In the genomic region with DNA sequence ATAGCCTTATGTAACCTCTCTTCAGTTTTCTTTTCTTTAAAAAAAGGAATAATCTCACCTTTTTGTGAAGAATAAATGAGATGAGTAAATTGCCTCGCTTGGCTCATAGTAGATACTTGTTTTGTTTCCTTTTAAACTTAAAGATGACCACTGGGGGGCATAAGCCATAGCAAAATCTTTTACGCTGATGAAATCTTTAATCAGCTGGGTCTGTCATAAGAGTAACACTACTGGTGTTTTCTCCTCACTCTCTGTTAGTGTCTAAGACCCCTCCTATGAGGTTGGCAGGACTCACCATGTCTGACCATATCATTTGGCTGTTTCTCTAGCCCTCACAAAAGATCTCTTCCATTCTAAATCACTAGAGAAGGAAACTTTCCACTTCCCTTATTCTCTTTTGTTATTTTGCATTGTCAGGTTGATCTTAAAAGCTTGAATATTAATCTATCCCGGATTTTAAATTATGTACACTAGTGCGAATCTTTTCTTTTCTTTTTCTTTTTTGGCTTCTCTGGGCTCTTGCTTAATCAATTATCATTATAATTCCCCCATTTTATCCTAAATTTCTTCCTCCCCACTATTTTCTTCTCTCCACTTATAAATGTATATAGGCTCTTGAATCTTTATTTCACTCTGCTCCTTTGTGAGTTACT, we compare ENCODE assay signal across 8 cellular contexts. TPM values are rescaled to one million over a fixed set of nuclear protein-coding genes. Genes with fewer than 3 reads are reported as not detected.
DNase-seq lines count a peak whose midpoint lies in the region; ATAC-seq and TF ChIP-seq lines count a peak whose summit lies in the region.

No MANE protein-coding gene starts in this region.

- H3K27ac Mint-ChIP-seq in activated CD8-positive, alpha-beta T cell treated with anti-CD3 and anti-CD28 coated beads, Interleukin-2, amount 10 ng/mL, durations not matched to agents 7 days and 5 days = peak overlapping the region; percentile 75

- H3K36me3 Mint-ChIP-seq in activated CD8-positive, alpha-beta T cell treated with anti-CD3 and anti-CD28 coated beads, Interleukin-2, amount 10 ng/mL, durations not matched to agents 7 days and 5 days (ENCODE audit: low read depth) = peaks cover 4% of the 10 kb centered on the region

- no peak overlapping the region for H3K23ac ChIP-seq in neuronal stem cell (ENCODE audit: low read depth, low read length, poor library complexity)

- DNase-seq in GM06990 (ENCODE audit: extremely low read depth, insufficient read length) (no peak), HL-60 (ENCODE audit: low read depth in 1 of 2, low spot score in 1 of 2) (peak in 1 of 2 experiments; percentile 24), left lung (no peak), NCI-H2029 (lab: John Stamatoyannopoulos, UW) (no peak), NCI-H187 (lab: John Stamatoyannopoulos, UW) (no peak), neuronal stem cell (ENCODE audit: low spot score) (no peak)
- no peak for DNase-seq in activated CD8-positive, alpha-beta T cell treated with anti-CD3 and anti-CD28 coated beads, Interleukin-2, amount 10 ng/mL, durations not matched to agents 7 days and 5 days

- TF ChIP-seq CTCF in GM06990 (IDR thresholded peaks at IDR 0.05; ENCODE audit: insufficient read depth, low read length, poor library complexity, severe bottlenecking) (peak; percentile 39), HL-60 (IDR thresholded peaks at IDR 0.05; ENCODE audit: insufficient read depth, low read length) (peak; percentile 7), left lung (IDR thresholded peaks at IDR 0.05) (peak in 1 of 2 donors; percentile 20)

- H3K4me1 ChIP-seq in left lung (peaks cover 0 to 18% of the 10 kb centered on the region in 2 donors), neuronal stem cell (ENCODE audit: control insufficient read depth in 2 of 2, insufficient read depth in 1 of 2, low read depth in 1 of 2, low read length in 2 of 2) (no peaks in the 10 kb centered on the region)

- H3K14ac ChIP-seq in neuronal stem cell (ENCODE audit: low read length) = no peak overlapping the region

- CTCF ChIA-PET in activated CD8-positive, alpha-beta T cell treated with anti-CD3 and anti-CD28 coated beads, Interleukin-2, amount 10 ng/mL, durations not matched to agents 7 days and 5 days (lab: Charles Lee) = interaction anchor here (0.7 to 3.9 kb wide), 25 partner anchors 9 to 366 kb away, joined by 3 to 102 read pairs (median 5); a partner anchor contains a TSS

- H3K79me1 ChIP-seq in neuronal stem cell (ENCODE audit: low read depth, low read length) = no peaks in the 10 kb centered on the region

- POLR2A ChIA-PET in activated CD8-positive, alpha-beta T cell treated with anti-CD3 and anti-CD28 coated beads, Interleukin-2, amount 10 ng/mL, durations not matched to agents 7 days and 5 days (lab: Charles Lee) = interaction anchor here (0.6 to 2.2 kb wide), 5 partner anchors 19 to 43 kb away, joined by 3 to 14 read pairs (median 5); a partner anchor contains a TSS

- intact Hi-C loops in left lung (cut with DNase I) = no loop called here

- H4K91ac ChIP-seq in neuronal stem cell (ENCODE audit: low read depth, low read length, poor library complexity) = no peak overlapping the region

- H2AK5ac ChIP-seq in neuronal stem cell (ENCODE audit: low read depth, low read length) = no peak overlapping the region

- H2BK120ac ChIP-seq in neuronal stem cell (ENCODE audit: low read depth, low read length) = no peak overlapping the region

- H3K4me3 Mint-ChIP-seq in activated CD8-positive, alpha-beta T cell treated with anti-CD3 and anti-CD28 coated beads, Interleukin-2, amount 10 ng/mL, durations not matched to agents 7 days and 5 days = no peak overlapping the region

- no peak overlapping the region for H3K4me2 ChIP-seq in neuronal stem cell (ENCODE audit: insufficient read depth, low read length, poor library complexity, severe bottlenecking)

- H3K9ac ChIP-seq in neuronal stem cell (ENCODE audit: low read depth, low read length, poor library complexity) = no peak overlapping the region

- no peak overlapping the region for H3K4ac ChIP-seq in neuronal stem cell (ENCODE audit: low read length)

- H3K18ac ChIP-seq in neuronal stem cell (ENCODE audit: low read length) = no peak overlapping the region

- H3K27me3 ChIP-seq in GM06990 (replicated peaks; ENCODE audit: control insufficient read depth, insufficient read depth, low read length) = no peaks in the 10 kb centered on the region
- H3K27me3 ChIP-seq in HL-60 (ENCODE audit: insufficient read depth, poor library complexity, severe bottlenecking) = no peaks in the 10 kb centered on the region
- H3K27me3 ChIP-seq in left lung = no peaks in the 10 kb centered on the region
- H3K27me3 ChIP-seq in neuronal stem cell (ENCODE audit: control insufficient read depth in 3 of 3, insufficient read depth in 3 of 3, low read depth in 1 of 3, low read length in 3 of 3) = no peaks in the 10 kb centered on the region

- H3K27ac ChIP-seq in HL-60 (replicated peaks) (no peak overlapping the region), left lung (no peak overlapping the region), neuronal stem cell (replicated peaks; ENCODE audit: low read length) (no peak overlapping the region)

- no peak overlapping the region for H2BK15ac ChIP-seq in neuronal stem cell (ENCODE audit: low read length)

- H2AFZ ChIP-seq in neuronal stem cell (ENCODE audit: low read length) = no peak overlapping the region

- H3K4me1 Mint-ChIP-seq in activated CD8-positive, alpha-beta T cell treated with anti-CD3 and anti-CD28 coated beads, Interleukin-2, amount 10 ng/mL, durations not matched to agents 7 days and 5 days (ENCODE audit: low read depth) = peaks cover 31% of the 10 kb centered on the region

- H3K4me3 ChIP-seq in GM06990 (replicated peaks; ENCODE audit: low read depth, low read length) = no peak overlapping the region
- no peak overlapping the region for H3K4me3 ChIP-seq in HL-60 (replicated peaks; ENCODE audit: insufficient read depth, low read length)
- no peak overlapping the region for H3K4me3 ChIP-seq in left lung
- no peak overlapping the region for H3K4me3 ChIP-seq in neuronal stem cell (ENCODE audit: low read length in 2 of 2)

- peak; percentile 81 for ATAC-seq in activated CD8-positive, alpha-beta T cell treated with anti-CD3 and anti-CD28 coated beads, Interleukin-2, amount 10 ng/mL, durations not matched to agents 7 days and 5 days
- ATAC-seq in left lung (peak; percentile 56), GM18502 (IDR thresholded peaks at IDR 0.05; ENCODE audit: poor library complexity, unreplicated experiment) (no peak)

- H2BK12ac ChIP-seq in neuronal stem cell (ENCODE audit: low read length) = no peak overlapping the region

- no CpG with 5 or more reads among the region's 4 CpGs for WGBS in neuronal stem cell (ENCODE audit: extremely low coverage in 2 of 2, insufficient read length in 2 of 2, insufficient replicate concordance in 1 of 2), 2 donors

- H4K8ac ChIP-seq in neuronal stem cell (ENCODE audit: low read depth, low read length) = no peak overlapping the region

- H2BK5ac ChIP-seq in neuronal stem cell (ENCODE audit: low read length) = no peak overlapping the region

- no peaks in the 10 kb centered on the region for H3K9me3 Mint-ChIP-seq in activated CD8-positive, alpha-beta T cell treated with anti-CD3 and anti-CD28 coated beads, Interleukin-2, amount 10 ng/mL, durations not matched to agents 7 days and 5 days (ENCODE audit: insufficient read depth)

- H3K9me3 ChIP-seq in left lung (no peaks in the 10 kb centered on the region), neuronal stem cell (replicated peaks in 1 of 2; ENCODE audit: control insufficient read depth in 2 of 2, insufficient read depth in 1 of 2, low read depth in 1 of 2, low read length in 2 of 2) (no peaks in the 10 kb centered on the region)

- no peaks in the 10 kb centered on the region for H3K27me3 Mint-ChIP-seq in activated CD8-positive, alpha-beta T cell treated with anti-CD3 and anti-CD28 coated beads, Interleukin-2, amount 10 ng/mL, durations not matched to agents 7 days and 5 days (ENCODE audit: low read depth)

- no peaks in the 10 kb centered on the region for H3K36me3 ChIP-seq in GM06990 (ENCODE audit: control insufficient read depth, insufficient read depth, low read length)
- no peaks in the 10 kb centered on the region for H3K36me3 ChIP-seq in left lung
- no peaks in the 10 kb centered on the region for H3K36me3 ChIP-seq in neuronal stem cell (replicated peaks in 1 of 2; ENCODE audit: control insufficient read depth in 2 of 2, insufficient read depth in 2 of 2, low read length in 2 of 2)

RNA-seq across cellular contexts. Expression of a gene that starts 12.5 kb away (rescaled TPM):
- 10 to 100 TPM; 16.5 to 20.6 TPM for total RNA-seq in activated CD8-positive, alpha-beta T cell treated with anti-CD3 and anti-CD28 coated beads, Interleukin-2, amount 10 ng/mL, durations not matched to agents 7 days and 5 days
- 1 to 10 TPM in 1 of 2 donors, under 1 TPM in 1; 0.96 to 3.7 TPM for total RNA-seq in left lung
- polyA plus RNA-seq in neuronal stem cell (2013, experiment 1 of 2) = 0.38 TPM
- polyA plus RNA-seq in neuronal stem cell (2013, experiment 2 of 2) = 0.29 TPM

RNA-seq across cellular contexts. Expression of a gene that starts 13.0 kb away (rescaled TPM):
- 1 to 10 TPM; 8.1 to 8.2 TPM for total RNA-seq in activated CD8-positive, alpha-beta T cell treated with anti-CD3 and anti-CD28 coated beads, Interleukin-2, amount 10 ng/mL, durations not matched to agents 7 days and 5 days
- 1 to 10 TPM; 2.5 to 3.5 TPM for total RNA-seq in left lung
- 30.8 TPM for polyA plus RNA-seq in neuronal stem cell (2013, experiment 1 of 2)
- 29.9 TPM for polyA plus RNA-seq in neuronal stem cell (2013, experiment 2 of 2)

RNA-seq across cellular contexts. Expression of a gene that starts 21.8 kb away (rescaled TPM):
- 1 to 10 TPM; 2.8 to 3.5 TPM for total RNA-seq in activated CD8-positive, alpha-beta T cell treated with anti-CD3 and anti-CD28 coated beads, Interleukin-2, amount 10 ng/mL, durations not matched to agents 7 days and 5 days
- 10 to 100 TPM; 17.1 to 18.9 TPM for total RNA-seq in left lung
- 4.7 TPM for polyA plus RNA-seq in neuronal stem cell (2013, experiment 1 of 2)
- 4.5 TPM for polyA plus RNA-seq in neuronal stem cell (2013, experiment 2 of 2)

RNA-seq across cellular contexts. Expression of a gene that starts 29.6 kb away (rescaled TPM):
- total RNA-seq in activated CD8-positive, alpha-beta T cell treated with anti-CD3 and anti-CD28 coated beads, Interleukin-2, amount 10 ng/mL, durations not matched to agents 7 days and 5 days = 10 to 100 TPM; 61.6 to 64.8 TPM
- under 1 TPM; 0.41 to 0.42 TPM for total RNA-seq in left lung
- not detected for polyA plus RNA-seq in neuronal stem cell (2013, experiment 1 of 2)
- not detected for polyA plus RNA-seq in neuronal stem cell (2013, experiment 2 of 2)

RNA-seq across cellular contexts. Expression of a gene that starts 31.7 kb away (rescaled TPM):
- 10 to 100 TPM; 42.7 to 44.0 TPM for total RNA-seq in activated CD8-positive, alpha-beta T cell treated with anti-CD3 and anti-CD28 coated beads, Interleukin-2, amount 10 ng/mL, durations not matched to agents 7 days and 5 days
- 10 to 100 TPM; 23.3 to 30.1 TPM for total RNA-seq in left lung
- 9.5 TPM for polyA plus RNA-seq in neuronal stem cell (2013, experiment 1 of 2)
- 8.9 TPM for polyA plus RNA-seq in neuronal stem cell (2013, experiment 2 of 2)

Comparison
In these comparisons a context has a peak if more than half of its experiments do, and no peak if none do; other contexts are left out.
1. RNA of a gene that starts 21.8 kb away (total RNA-seq): 17.1 to 18.9 TPM in left lung; 2.8 to 3.5 TPM in activated CD8-positive, alpha-beta T cell treated with anti-CD3 and anti-CD28 coated beads, Interleukin-2, amount 10 ng/mL, durations not matched to agents 7 days and 5 days; every median in the first group is over 4 times any median in the second.